In genomic region chr21:33640697-33641338, GRCh38 we compare ENCODE assay signal across 8 cellular contexts. TPM values are rescaled to one million over a fixed set of nuclear protein-coding genes. Genes with fewer than 3 reads are reported as not detected.
DNase-seq lines count a peak whose midpoint lies in the region; ATAC-seq and TF ChIP-seq lines count a peak whose summit lies in the region.

No MANE protein-coding gene starts in this region.

- H3K4me1 ChIP-seq in left ventricle myocardium inferior, result peaks cover 46% of the 10 kb centered on the region

- no peaks in the 10 kb centered on the region for H3K9me3 ChIP-seq in left ventricle myocardium inferior (replicated peaks)

- intact Hi-C loops in left ventricle myocardium inferior (cut with micrococcal nuclease) (no loop called here), left ventricle myocardium superior (cut with micrococcal nuclease) (no loop called here)

- H3K36me3 Mint-ChIP-seq in neural crest cell (ENCODE audit: low read depth), result peaks cover 10% of the 10 kb centered on the region

- peak overlapping the region; percentile 98 for H3K27ac Mint-ChIP-seq in neural crest cell (ENCODE audit: unreplicated experiment)

- peaks cover 28% of the 10 kb centered on the region for H3K4me1 Mint-ChIP-seq in neural crest cell

- H3K27ac ChIP-seq in left ventricle myocardium inferior (replicated peaks) (peak overlapping the region; percentile 98), epithelial cell of prostate (peak overlapping the region; percentile 85)

- no peak for ATAC-seq in left ventricle myocardium superior

- TF ChIP-seq CTCF in left ventricle myocardium inferior (IDR thresholded peaks at IDR 0.05; ENCODE audit: borderline replicate concordance) (no peak), neural crest cell (conservative IDR thresholded peaks at IDR 0.05) (no peak), GM10248 (IDR thresholded peaks at IDR 0.05; ENCODE audit: control extremely low read depth, extremely low read depth, low read depth, missing control alignments) (no peak)

- POLR2A ChIA-PET in GM10248 (lab: Yijun Ruan, JAX), result no interaction called here

- CTCF ChIA-PET in GM10248 (lab: Yijun Ruan, JAX), result interaction anchor here (1.5 kb wide), 1 partner anchor 35 kb away, joined by 5 read pairs; no protein-coding TSS in a partner anchor

- H3K27me3 Mint-ChIP-seq in neural crest cell (ENCODE audit: low read depth), result no peaks in the 10 kb centered on the region

- H3K9me3 Mint-ChIP-seq in neural crest cell, result peaks cover 3% of the 10 kb centered on the region

- H3K4me3 ChIP-seq in left ventricle myocardium inferior, result peak overlapping the region; percentile 92

- H3K4me3 Mint-ChIP-seq in neural crest cell, result peak overlapping the region; percentile 92

- no peak for DNase-seq in left ventricle myocardium inferior
- DNase-seq in left ventricle myocardium superior, result no peak
- DNase-seq in RPMI8226, result peak; percentile 39
- DNase-seq in epithelial cell of prostate (ENCODE audit: low read depth, low spot score), result no peak
- no peak for DNase-seq in neural crest cell (ENCODE audit: low read depth, low spot score)
- no peak for DNase-seq in OCI-M2 (lab: John Stamatoyannopoulos, UW; ENCODE audit: unreplicated experiment)
- DNase-seq in HuH-7.5 (ENCODE audit: low spot score), result no peak
- DNase-seq in GM10248 (ENCODE audit: extremely low spot score), result no peak

- H3K27me3 ChIP-seq in left ventricle myocardium inferior (ENCODE audit: low read depth), result no peaks in the 10 kb centered on the region

- H3K36me3 ChIP-seq in left ventricle myocardium inferior, result peaks cover 5% of the 10 kb centered on the region

RNA-seq across cellular contexts. Expression of gene CRYZL1, which starts 0.7 kb away (rescaled TPM):
- total RNA-seq in left ventricle myocardium inferior, result 24.9 TPM
- total RNA-seq in left ventricle myocardium superior, result 25.2 TPM
- total RNA-seq in neural crest cell, result 51.9 and 55.8 TPM in 2 replicates

RNA-seq across cellular contexts. Expression of gene ITSN1, which starts 1.5 kb away (rescaled TPM):
- 41.9 TPM for total RNA-seq in left ventricle myocardium inferior
- total RNA-seq in left ventricle myocardium superior, result 44.4 TPM
- total RNA-seq in neural crest cell, result 62.7 and 66.5 TPM in 2 replicates

RNA-seq across cellular contexts. Expression of gene DONSON, which starts 52.3 kb away (rescaled TPM):
- 6.9 TPM for total RNA-seq in left ventricle myocardium inferior
- 7.6 TPM for total RNA-seq in left ventricle myocardium superior
- 30.9 and 32.3 TPM in 2 replicates for total RNA-seq in neural crest cell
